Comparison of ENCODE assay signal across 21 cellular contexts in genomic region chr16:57379579-57379978, GRCh38. TPM values are rescaled to one million over a fixed set of nuclear protein-coding genes. Genes with fewer than 3 reads are reported as not detected.
DNase-seq lines count a peak whose midpoint lies in the region; ATAC-seq and TF ChIP-seq lines count a peak whose summit lies in the region.
"Had no signal": no experiment of that assay in that cellular context is flagged by ENCODE, and none has a peak within 500 bp of the region (broad histone marks: within the 10 kb centered on the region; RNA-seq: fewer than 3 reads in every experiment).

No MANE protein-coding gene starts in this region.

- H3K9me3 ChIP-seq in BE2C = no peaks in the 10 kb centered on the region
- no peaks in the 10 kb centered on the region for H3K9me3 ChIP-seq in liver (ENCODE audit: control insufficient read depth in 4 of 4, low read length in 3 of 4)
- no peaks in the 10 kb centered on the region for H3K9me3 ChIP-seq in OCI-LY7 (ENCODE audit: low read length)
- H3K9me3 ChIP-seq: HAP-1, psoas muscle had no signal

- H3K27me3 ChIP-seq in BE2C = no peaks in the 10 kb centered on the region
- H3K27me3 ChIP-seq in liver (ENCODE audit: control insufficient read depth in 4 of 4, insufficient read depth in 4 of 4, low read length in 3 of 4) = no peaks in the 10 kb centered on the region
- H3K27me3 ChIP-seq: neural progenitor cell had no signal

- H3K36me3 ChIP-seq in BE2C (peaks cover 36% of the 10 kb centered on the region), liver (ENCODE audit: control insufficient read depth in 4 of 4, insufficient read depth in 3 of 4, low read depth in 1 of 4, low read length in 3 of 4) (peaks cover 6 to 15% (median 9%) of the 10 kb centered on the region in 4 donors), OCI-LY7 (ENCODE audit: insufficient read depth, low read length) (no peaks in the 10 kb centered on the region)
- H3K36me3 ChIP-seq: HAP-1, neural progenitor cell, WERI-Rb-1 had no signal

- no peaks in the 10 kb centered on the region for H3K79me2 ChIP-seq in OCI-LY7 (ENCODE audit: insufficient read depth, low read depth, low read length)

- no peak overlapping the region for H3K4me2 ChIP-seq in OCI-LY7 (ENCODE audit: low read length)
- H3K4me2 ChIP-seq: neural progenitor cell had no signal

- peaks cover 32% of the 10 kb centered on the region for H3K4me1 ChIP-seq in BE2C
- peaks cover 3 to 36% (median 19%) of the 10 kb centered on the region in 4 donors for H3K4me1 ChIP-seq in liver (ENCODE audit: control insufficient read depth in 4 of 4, insufficient read depth in 4 of 4, low read length in 3 of 4)
- peaks cover 10% of the 10 kb centered on the region for H3K4me1 ChIP-seq in OCI-LY7 (ENCODE audit: insufficient read depth, low read length, poor library complexity, severe bottlenecking)
- H3K4me1 ChIP-seq: HAP-1, psoas muscle had no signal

- POLR2A ChIA-PET in OCI-LY7 (lab: Charles Lee) = no interaction called here

- no peaks in the 10 kb centered on the region for H3K9me2 ChIP-seq in OCI-LY7 (ENCODE audit: insufficient read depth, low read length)

- H3K9ac ChIP-seq in liver (ENCODE audit: low read depth in 1 of 2, low read length in 2 of 2) = no peak overlapping the region
- H3K9ac ChIP-seq: neural progenitor cell had no signal

- 47% methylated on average over 10 of the region's 10 CpGs for WGBS in liver

- H3K27ac ChIP-seq in coronary artery (peak overlapping the region; percentile 35 to 59), liver (ENCODE audit: low read depth in 1 of 2, low read length in 2 of 2) (peak overlapping the region; percentile 8 to 44), OCI-LY7 (ENCODE audit: low read depth, low read length, poor library complexity, severe bottlenecking) (no peak overlapping the region)
- H3K27ac ChIP-seq: neural progenitor cell, psoas muscle, WERI-Rb-1 had no signal

- peak; percentile 73 for DNase-seq in BE2C
- peak; percentile 76 for DNase-seq in M059J (ENCODE audit: low read depth)
- no peak for DNase-seq in coronary artery (ENCODE audit: low spot score)
- no peak for DNase-seq in NCI-H748 treated with DMSO at 0.1 percent for 48 hours (lab: John Stamatoyannopoulos, UW)
- DNase-seq in NCI-H526 treated with DMSO at 0.1 percent for 48 hours (lab: John Stamatoyannopoulos, UW) = no peak
- DNase-seq in OCI-LY7 (ENCODE audit: low spot score) = no peak
- DNase-seq: activated CD8-positive, alpha-beta memory T cell treated with anti-CD3 and anti-CD28 coated beads, Interleukin-2, amount 50 U/mL, for 4 hours; head of caudate nucleus; NCI-H2081; NCI-H446; psoas muscle; stimulated activated CD4-positive, alpha-beta T cell treated with anti-CD3 and anti-CD28 coated beads, Interleukin-1b, Interleukin-23, amount 100 ng/mL, for 48 hours; WERI-Rb-1 had no signal

- BruUV-seq in OCI-LY7 (replicated peaks; lab: Mats Ljungman, UMichigan) = no TSS peak

- no peak overlapping the region for H2AFZ ChIP-seq in OCI-LY7 (ENCODE audit: low read length)
- H2AFZ ChIP-seq: neural progenitor cell had no signal

- no peak for ATAC-seq in HG03342 (IDR thresholded peaks at IDR 0.05; ENCODE audit: unreplicated experiment)
- ATAC-seq: psoas muscle; stimulated activated effector memory CD8-positive, alpha-beta T cell treated with anti-CD3 and anti-CD28 coated beads, Interleukin-12 subunit alpha, Interleukin-12 subunit beta, amount 100 ng/mL, for 72 hours had no signal

- CTCF ChIA-PET in OCI-LY7 (lab: Charles Lee; ENCODE audit: unreplicated experiment) = no interaction called here

- TF ChIP-seq RAD21 in liver (IDR thresholded peaks at IDR 0.05) = peak in 1 of 2 donors; percentile 38

- H4K20me1 ChIP-seq in OCI-LY7 (ENCODE audit: insufficient read depth, low read length) = no peaks in the 10 kb centered on the region

- H3K4me3 ChIP-seq in BE2C (ENCODE audit: low read depth, low read length) = no peak overlapping the region
- H3K4me3 ChIP-seq in coronary artery = no peak overlapping the region
- H3K4me3 ChIP-seq in liver (ENCODE audit: low read depth in 1 of 3, low read length in 3 of 3) = no peak overlapping the region
- no peak overlapping the region for H3K4me3 ChIP-seq in OCI-LY7 (ENCODE audit: low read depth, low read length, poor library complexity, severe bottlenecking)
- H3K4me3 ChIP-seq: HAP-1, neural progenitor cell, psoas muscle, skin epidermis had no signal

- intact Hi-C loops in OCI-LY7 (cut with micrococcal nuclease; ENCODE audit: unreplicated experiment) = no loop called here

- no peak for TF ChIP-seq CTCF in BE2C (IDR thresholded peaks at IDR 0.05; ENCODE audit: low read depth, low read length)
- TF ChIP-seq CTCF in coronary artery (IDR thresholded peaks at IDR 0.05) = no peak
- no peak for TF ChIP-seq CTCF in liver (IDR thresholded peaks at IDR 0.05; ENCODE audit: low read depth, low read length, missing input control)
- no peak for TF ChIP-seq CTCF in OCI-LY7 (conservative IDR thresholded peaks at IDR 0.05; ENCODE audit: low read length)

TF ChIP-seq in liver, 16 proteins besides CTCF, POLR2A, EP300 and RAD21:
- peak in 1 of 2 donors; percentile 56 for TF ChIP-seq HNF4A (conservative IDR thresholded peaks at IDR 0.05)
- peak; percentile 78 to 82 for TF ChIP-seq RXRA (IDR thresholded peaks at IDR 0.05)
- TF ChIP-seq GABPA (IDR thresholded peaks at IDR 0.05 in 1 of 2, conservative IDR thresholded peaks at IDR 0.05 in 1 of 2) = no peak

RNA-seq across cellular contexts. Expression of gene CX3CL1, which starts 7.3 kb away (rescaled TPM):
- 49.0 TPM for polyA plus RNA-seq in BE2C (2012; ENCODE audit: insufficient read depth, insufficient read length, low read depth)
- total RNA-seq in M059J (2014; rRNA removed; shearing (Covaris generic)) = 0.81 and 1.0 TPM in 2 replicates
- 1 to 10 TPM; 4.8 to 5.9 TPM for total RNA-seq in liver
- 1 to 10 TPM; 2.5 to 5.5 TPM for polyA plus RNA-seq in liver
- not detected in 2 replicates for total RNA-seq in OCI-LY7 (2014; rRNA removed; shearing (Covaris generic))
- not detected in 2 replicates for total RNA-seq in OCI-LY7 (2022)
- total RNA-seq: activated T-helper 2 cell treated with anti-CD3 and anti-CD28 coated beads, Interferon-gamma antibody, Interleukin-2, Interleukin-4, amounts not matched to agents 10 μg/mL and 5 μg/mL and 100 μg/mL, durations not matched to agents 14 hours and 24 hours and 36 hours had no signal

RNA-seq across cellular contexts. Expression of gene CCL22, which starts 21.0 kb away (rescaled TPM):
- 0.20 TPM for polyA plus RNA-seq in BE2C (2012; ENCODE audit: insufficient read depth, insufficient read length, low read depth)
- not detected in 2 replicates for total RNA-seq in M059J (2014; rRNA removed; shearing (Covaris generic))
- total RNA-seq in liver = under 1 TPM in 1 of 2 donors, not detected in 1; 0.09 TPM
- under 1 TPM in 1 of 2 donors, not detected in 1; 0.02 TPM for polyA plus RNA-seq in liver
- not detected in 2 replicates for total RNA-seq in OCI-LY7 (2014; rRNA removed; shearing (Covaris generic))
- not detected in 2 replicates for total RNA-seq in OCI-LY7 (2022)
- total RNA-seq: temporal lobe had no signal

RNA-seq across cellular contexts. Expression of gene CCL17, which starts 25.0 kb away (rescaled TPM):
- not detected for polyA plus RNA-seq in BE2C (2012; ENCODE audit: insufficient read depth, insufficient read length, low read depth)
- total RNA-seq in M059J (2014; rRNA removed; shearing (Covaris generic)) = not detected in 2 replicates
- total RNA-seq in liver (not detected), OCI-LY7 (2022) (not detected in 2 replicates)
- not detected for polyA plus RNA-seq in liver
- total RNA-seq in OCI-LY7 (2014; rRNA removed; shearing (Covaris generic)) = not detected in 2 replicates
- total RNA-seq: psoas muscle, temporal lobe had no signal

Comparison
In these comparisons a context has a peak if more than half of its experiments do, and no peak if none do; other contexts are left out.
1. DNase-seq: peak in BE2C (single experiment) and M059J (single experiment); none in coronary artery (single experiment), NCI-H748 treated with DMSO at 0.1 percent for 48 hours (single experiment), NCI-H526 treated with DMSO at 0.1 percent for 48 hours (single experiment) and OCI-LY7 (single experiment).